Comparison of ENCODE assay signal across 20 cellular contexts in the genomic region with DNA sequence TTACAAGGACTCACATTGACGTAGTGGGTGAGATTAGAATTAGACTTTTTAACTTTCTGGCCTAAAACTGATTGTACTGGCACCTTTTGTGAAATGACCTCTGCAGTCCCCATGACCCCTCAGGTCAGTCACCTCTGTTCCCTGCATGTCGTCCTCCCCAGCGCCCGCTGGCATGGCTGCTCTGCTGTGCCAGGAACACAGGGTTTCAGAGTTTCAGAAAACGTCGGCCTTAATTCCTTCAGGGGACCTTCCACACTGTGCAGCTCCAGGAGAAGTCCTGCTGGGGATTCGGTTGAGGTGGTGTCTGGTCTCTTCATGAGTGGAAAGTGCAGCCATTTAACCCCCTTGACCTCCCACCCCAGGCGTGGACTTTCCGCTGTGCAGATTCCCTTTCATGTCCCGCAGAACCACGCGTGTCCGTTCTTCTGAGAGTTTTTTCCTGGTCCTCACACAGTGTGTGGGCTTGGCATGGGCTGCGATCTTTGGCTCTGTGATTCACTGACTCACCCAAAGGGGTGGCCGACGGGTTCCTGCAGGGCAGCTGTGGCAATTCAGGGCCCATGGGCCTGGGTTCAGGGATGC.
"Had no signal": no experiment of that assay in that cellular context is flagged by ENCODE, and none has a peak within 500 bp of the region (broad histone marks: within the 10 kb centered on the region; RNA-seq: fewer than 3 reads in every experiment).

No MANE protein-coding gene starts in this region.

- DNase-seq: activated B cell treated with CpG ODN at 0.5 μM for 24 hours; activated CD4-positive, alpha-beta memory T cell treated with anti-CD3 and anti-CD28 coated beads for 36 hours; activated CD4-positive, alpha-beta T cell treated with anti-CD3 and anti-CD28 coated beads for 48 hours; activated naive CD4-positive, alpha-beta T cell; activated T-cell treated with anti-CD3 and anti-CD28 coated beads, Interleukin-2, amount 50 U/mL, for 1 hour; effector memory CD8-positive, alpha-beta T cell; hypothalamus; naive B cell; nucleus accumbens; stimulated activated CD4-positive, alpha-beta T cell treated with anti-CD3 and anti-CD28 coated beads, Interleukin-4, amount 100 ng/mL, for 24 hours; T1000; tibial artery had no signal

- H3K9me3 ChIP-seq: adrenal gland, ascending aorta, tibial artery, uterus had no signal

- ATAC-seq: effector memory CD8-positive, alpha-beta T cell; esophagus mucosa had no signal

- H3K27ac Mint-ChIP-seq: activated B cell treated with CpG ODN at 0.5 μM for 24 hours; activated CD4-positive, alpha-beta memory T cell treated with anti-CD3 and anti-CD28 coated beads for 36 hours; activated naive CD8-positive, alpha-beta T cell; activated T-helper 2 cell treated with anti-CD3 and anti-CD28 coated beads, Interferon-gamma antibody, Interleukin-2, Interleukin-4, amounts not matched to agents 10 μg/mL and 5 μg/mL and 100 μg/mL, durations not matched to agents 14 hours and 24 hours and 36 hours; naive B cell; stimulated activated naive CD8-positive, alpha-beta T cell treated with anti-CD3 and anti-CD28 coated beads, Interleukin-15, Interleukin-2, amounts not matched to agents 100 ng/mL and 50 ng/mL, for 24 hours had no signal

- H3K4me3 Mint-ChIP-seq: activated B cell treated with CpG ODN at 0.5 μM for 24 hours; activated CD4-positive, alpha-beta memory T cell treated with anti-CD3 and anti-CD28 coated beads for 36 hours; activated naive CD8-positive, alpha-beta T cell; central memory CD8-positive, alpha-beta T cell; effector memory CD8-positive, alpha-beta T cell; naive B cell; stimulated activated naive CD8-positive, alpha-beta T cell treated with anti-CD3 and anti-CD28 coated beads, Interleukin-15, Interleukin-2, amounts not matched to agents 100 ng/mL and 50 ng/mL, for 24 hours had no signal

- H3K36me3 ChIP-seq: adrenal gland, ascending aorta, tibial artery, uterus had no signal

- H3K4me3 ChIP-seq: adrenal gland, ascending aorta, tibial artery, uterus had no signal

- H3K36me3 Mint-ChIP-seq: naive B cell had no signal

- H3K9me3 Mint-ChIP-seq: activated B cell treated with CpG ODN at 0.5 μM for 24 hours; activated CD4-positive, alpha-beta memory T cell treated with anti-CD3 and anti-CD28 coated beads for 36 hours; activated T-helper 2 cell treated with anti-CD3 and anti-CD28 coated beads, Interferon-gamma antibody, Interleukin-2, Interleukin-4, amounts not matched to agents 10 μg/mL and 5 μg/mL and 100 μg/mL, durations not matched to agents 14 hours and 24 hours and 36 hours; central memory CD8-positive, alpha-beta T cell; effector memory CD8-positive, alpha-beta T cell; naive B cell had no signal

- H3K27me3 ChIP-seq: adrenal gland, ascending aorta, uterus had no signal

- H3K27me3 Mint-ChIP-seq: activated naive CD8-positive, alpha-beta T cell had no signal

- H3K4me1 ChIP-seq: ascending aorta, tibial artery had no signal

- H3K27ac ChIP-seq: adrenal gland, ascending aorta, tibial artery had no signal
